In the genomic region with DNA sequence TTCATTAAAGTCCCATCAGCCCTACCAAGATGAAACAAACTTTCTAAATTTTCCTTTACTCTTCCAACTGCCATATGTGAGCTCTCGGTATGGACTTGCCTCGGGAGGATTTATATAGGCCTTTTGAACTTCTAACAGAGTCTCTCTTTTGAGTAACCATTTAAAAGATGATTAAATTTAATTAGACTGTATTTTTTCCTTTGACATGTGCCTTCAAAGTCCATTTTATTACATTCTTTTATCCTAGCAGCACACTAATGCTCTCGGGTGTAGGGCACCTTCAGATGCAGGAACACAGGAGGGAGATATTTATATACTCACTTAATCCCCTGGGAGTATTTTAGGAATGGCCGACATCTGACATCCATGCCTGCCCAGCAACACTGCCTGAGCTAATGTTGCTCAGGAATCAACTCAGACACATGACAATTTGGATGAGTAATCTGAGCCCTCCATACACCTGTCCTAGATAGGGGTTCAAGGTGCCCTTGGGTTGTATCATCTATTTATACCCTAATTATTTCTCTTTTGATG, we compare ENCODE assay signal across 15 cellular contexts.
"Had no signal": no experiment of that assay in that cellular context is flagged by ENCODE, and none has a peak within 500 bp of the region (broad histone marks: within the 10 kb centered on the region; RNA-seq: fewer than 3 reads in every experiment).

No MANE protein-coding gene starts in this region.

- H3K27me3 ChIP-seq: esophagus muscularis mucosa, stomach had no signal

- H3K4me1 ChIP-seq: lower lobe of right lung had no signal

- H3K27ac ChIP-seq: lower lobe of right lung, stomach, thoracic aorta had no signal

- H3K36me3 ChIP-seq: esophagus muscularis mucosa, lower lobe of right lung, stomach, thoracic aorta had no signal

- H3K4me3 ChIP-seq: esophagus muscularis mucosa, lower lobe of right lung, stomach, thoracic aorta had no signal

- H3K9me3 ChIP-seq: esophagus muscularis mucosa, lower lobe of right lung, stomach, thoracic aorta had no signal

- ATAC-seq: activated CD8-positive, alpha-beta T cell treated with anti-CD3 and anti-CD28 coated beads for 36 hours; activated T-cell treated with anti-CD3 and anti-CD28 coated beads, Interleukin-2, amount 50 U/mL, for 72 hours; lower lobe of right lung had no signal

- DNase-seq: activated CD4-positive, alpha-beta T cell treated with anti-CD3 and anti-CD28 coated beads for 4 hours; activated CD8-positive, alpha-beta memory T cell treated with anti-CD3 and anti-CD28 coated beads, Interleukin-2, amount 50 U/mL, for 4 hours; activated CD8-positive, alpha-beta T cell treated with anti-CD3 and anti-CD28 coated beads for 36 hours; activated naive CD8-positive, alpha-beta T cell treated with anti-CD3 and anti-CD28 coated beads, Interleukin-2, amount 10 ng/mL, durations not matched to agents 7 days and 5 days; activated T-cell treated with anti-CD3 and anti-CD28 coated beads, Interleukin-2, amount 50 U/mL, for 72 hours; anterior cingulate cortex; foreskin fibroblast; lower lobe of right lung; midbrain; naive B cell; stimulated activated CD4-positive, alpha-beta T cell treated with anti-CD3 and anti-CD28 coated beads, Interleukin-4, amount 100 ng/mL, for 4 hours; stomach; T-helper 1 cell had no signal
